Comparison of ENCODE assay signal across 13 cellular contexts in the genomic region with DNA sequence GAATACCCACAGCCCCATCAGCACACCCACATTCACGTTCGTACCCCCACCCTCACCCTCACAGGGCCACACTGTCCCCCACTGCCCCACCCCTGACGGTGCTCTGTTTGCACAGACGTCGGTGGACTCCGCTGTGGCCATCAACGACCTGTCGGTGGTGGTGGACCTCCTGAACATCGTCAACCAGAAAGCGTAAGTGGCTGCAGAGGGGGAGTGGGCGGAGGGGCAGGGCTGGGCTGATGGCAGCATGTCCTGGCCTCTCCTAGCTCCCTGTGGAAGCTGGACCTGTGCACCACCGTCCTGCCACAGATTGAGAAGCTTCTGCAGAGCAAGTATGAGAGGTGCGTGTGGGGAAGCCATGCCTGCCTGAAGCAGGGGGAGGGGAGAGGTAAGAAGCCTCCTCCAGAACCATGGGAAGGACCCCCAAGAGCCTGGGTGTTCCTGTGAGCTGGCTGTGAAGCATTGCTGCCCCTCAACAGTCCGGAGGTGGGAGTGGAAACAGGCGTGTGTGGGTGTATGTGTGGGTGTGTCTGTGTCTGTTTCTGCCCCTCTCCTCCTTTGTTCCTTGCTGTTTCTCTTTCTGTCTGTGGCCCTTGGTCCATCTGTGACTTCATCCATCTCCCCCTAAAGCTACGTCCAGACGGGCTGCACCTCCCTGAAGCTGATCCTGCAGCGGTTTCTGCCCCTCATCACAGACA. TPM values are rescaled to one million over a fixed set of nuclear protein-coding genes. Genes with fewer than 3 reads are reported as not detected.
"Had no signal": no experiment of that assay in that cellular context is flagged by ENCODE, and none has a peak within 500 bp of the region (broad histone marks: within the 10 kb centered on the region; RNA-seq: fewer than 3 reads in every experiment).

No MANE protein-coding gene starts in this region.

- ATAC-seq: activated T-cell treated with anti-CD3 and anti-CD28 coated beads, Interleukin-2, amount 50 U/mL, for 4 hours; left cardiac atrium; natural killer cell treated with Interleukin-12 subunit alpha and Interleukin-12 subunit beta and Interleukin-15 and Interleukin-18, amount 100 ng/mL, for 72 hours; WTC11 had no signal

- H3K4me2 ChIP-seq: hepatocyte had no signal

- H3K4me3 ChIP-seq: hepatocyte, tibial nerve, vagina had no signal

- H3K79me2 ChIP-seq: hepatocyte had no signal

- H3K27me3 ChIP-seq: hepatocyte, tibial nerve, vagina had no signal

- H3K9me3 ChIP-seq: tibial nerve, vagina had no signal

- H3K27ac ChIP-seq: hepatocyte, vagina had no signal

- H2AFZ ChIP-seq: hepatocyte had no signal

- H3K36me3 ChIP-seq: vagina had no signal

- FAIRE-seq: bronchial epithelial cell, TTC549 had no signal

- DNase-seq: activated CD4-positive, alpha-beta memory T cell treated with anti-CD3 and anti-CD28 coated beads, Interleukin-2, amount 10 ng/mL, durations not matched to agents 7 days and 5 days; activated CD4-positive, alpha-beta T cell treated with anti-CD3 and anti-CD28 coated beads for 4 hours; activated T-cell treated with anti-CD3 and anti-CD28 coated beads, Interleukin-2, amount 50 U/mL, for 4 hours; left cardiac atrium; nucleus accumbens had no signal

RNA-seq across cellular contexts. Expression of a gene that starts 46.4 kb away (rescaled TPM):
- total RNA-seq: activated CD4-positive, alpha-beta memory T cell treated with anti-CD3 and anti-CD28 coated beads, Interleukin-2, amount 10 ng/mL, durations not matched to agents 7 days and 5 days; T-helper 2 cell treated with Interferon-gamma antibody and Interleukin-4, amounts not matched to agents 100 ng/mL and 5 ng/mL, for 36 hours had no signal
